1 cellular context compared by ENCODE assay signal in the genomic region with DNA sequence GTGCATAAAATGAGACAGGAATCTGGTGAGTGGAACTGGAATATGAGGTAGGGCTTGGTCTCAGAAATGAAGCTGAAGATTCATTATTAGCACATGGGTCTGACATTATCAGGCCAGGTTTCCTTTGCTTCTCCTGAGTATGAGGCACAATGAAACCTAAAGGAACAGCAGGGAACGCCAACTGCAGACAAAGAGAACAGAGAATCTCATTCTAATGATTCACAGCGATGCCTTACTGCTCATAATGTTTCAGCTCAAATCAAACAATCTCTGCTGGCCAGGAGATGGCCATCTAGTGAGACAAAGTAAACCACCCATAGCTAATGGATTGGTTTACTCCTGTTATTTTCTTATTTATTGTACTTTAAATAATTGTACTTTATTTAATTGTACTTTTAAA.
TF ChIP-seq lines count a peak whose summit lies in the region.

No MANE protein-coding gene starts in this region.

TF ChIP-seq in H1, 55 proteins besides CTCF, POLR2A, EP300 and RAD21 (continued from another document):
- TF ChIP-seq SP1 (IDR thresholded peaks at IDR 0.05; ENCODE audit: low read depth, low read length) (no peak), GABPA (IDR thresholded peaks at IDR 0.05; ENCODE audit: borderline replicate concordance, insufficient read depth, low read length) (no peak), RFX5 (IDR thresholded peaks at IDR 0.05; ENCODE audit: borderline replicate concordance, low read depth, low read length) (no peak), KDM5A (IDR thresholded peaks at IDR 0.05; ENCODE audit: low read length) (no peak), EZH2 (IDR thresholded peaks at IDR 0.05; ENCODE audit: low read depth, low read length, severe bottlenecking) (no peak), CTBP2 (IDR thresholded peaks at IDR 0.05; ENCODE audit: borderline replicate concordance, insufficient read depth, insufficient read length, low read length) (no peak), MAFK (IDR thresholded peaks at IDR 0.05; ENCODE audit: low read depth, low read length) (no peak), CBX8 (IDR thresholded peaks at IDR 0.05; ENCODE audit: borderline replicate concordance, low read depth, low read length) (no peak), CHD1 (IDR thresholded peaks at IDR 0.05; ENCODE audit: low read depth, low read length) (no peak), TCF12 (IDR thresholded peaks at IDR 0.05; ENCODE audit: low read depth, low read length) (no peak), TEAD4 (IDR thresholded peaks at IDR 0.05; ENCODE audit: low read depth, low read length) (no peak), CBX5 (IDR thresholded peaks at IDR 0.05; ENCODE audit: low read depth, low read length) (no peak), BCL11A (IDR thresholded peaks at IDR 0.05; ENCODE audit: low read depth in 2 of 2, low read length in 2 of 2) (no peak)
- TF ChIP-seq, protein P1, sequence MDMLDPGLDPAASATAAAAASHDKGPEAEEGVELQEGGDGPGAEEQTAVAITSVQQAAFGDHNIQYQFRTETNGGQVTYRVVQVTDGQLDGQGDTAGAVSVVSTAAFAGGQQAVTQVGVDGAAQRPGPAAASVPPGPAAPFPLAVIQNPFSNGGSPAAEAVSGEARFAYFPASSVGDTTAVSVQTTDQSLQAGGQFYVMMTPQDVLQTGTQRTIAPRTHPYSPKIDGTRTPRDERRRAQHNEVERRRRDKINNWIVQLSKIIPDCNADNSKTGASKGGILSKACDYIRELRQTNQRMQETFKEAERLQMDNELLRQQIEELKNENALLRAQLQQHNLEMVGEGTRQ (IDR thresholded peaks at IDR 0.05; ENCODE audit: low read length) = no peak
